In genomic region chr5:96537386-96537785, GRCh38 we compare ENCODE assay signal across 10 cellular contexts.
A peak's percentile ranks its signal among the peaks of the same experiment; 100 is the strongest.
DNase-seq lines count a peak whose midpoint lies in the region; ATAC-seq and TF ChIP-seq lines count a peak whose summit lies in the region.
"Had no signal": no experiment of that assay in that cellular context is flagged by ENCODE, and none has a peak within 500 bp of the region (broad histone marks: within the 10 kb centered on the region; RNA-seq: fewer than 3 reads in every experiment).

No MANE protein-coding gene starts in this region.

- H3K36me3 Mint-ChIP-seq in activated T-cell treated with anti-CD3 and anti-CD28 coated beads, Interleukin-2, amount 50 U/mL, for 4 hours (ENCODE audit: insufficient read depth) = no peaks in the 10 kb centered on the region

- ATAC-seq in activated T-cell treated with anti-CD3 and anti-CD28 coated beads, Interleukin-2, amount 50 U/mL, for 4 hours = peak; percentile 83 to 91
- ATAC-seq in GM21367 (IDR thresholded peaks at IDR 0.05; ENCODE audit: unreplicated experiment) = no peak

- DNase-seq in activated T-cell treated with anti-CD3 and anti-CD28 coated beads, Interleukin-2, amount 50 U/mL, for 4 hours = no peak
- DNase-seq in activated T-cell treated with anti-CD3 and anti-CD28 coated beads for 4 hours (no peak), NOMO-1 treated with DMSO at 0.1 percent for 48 hours (lab: John Stamatoyannopoulos, UW; ENCODE audit: unreplicated experiment) (peak; percentile 83), choroid plexus epithelial cell (ENCODE audit: low read depth) (peak; percentile 90), smooth muscle cell of the brain vasculature (ENCODE audit: low read depth, low spot score) (peak; percentile 21), islet precursor cell (no peak), amniotic stem cell (lab: John Stamatoyannopoulos, UW) (no peak)
- DNase-seq: COR-L47 had no signal

- peak overlapping the region; percentile 20 for H3K4me3 Mint-ChIP-seq in activated T-cell treated with anti-CD3 and anti-CD28 coated beads, Interleukin-2, amount 50 U/mL, for 4 hours

- peaks cover 36% of the 10 kb centered on the region for H3K4me1 Mint-ChIP-seq in activated T-cell treated with anti-CD3 and anti-CD28 coated beads, Interleukin-2, amount 50 U/mL, for 4 hours (ENCODE audit: low read depth)

- no peaks in the 10 kb centered on the region for H3K27me3 Mint-ChIP-seq in activated T-cell treated with anti-CD3 and anti-CD28 coated beads, Interleukin-2, amount 50 U/mL, for 4 hours (ENCODE audit: low read depth)

- H3K4me3 ChIP-seq in choroid plexus epithelial cell (ENCODE audit: low read depth, low read length) = no peak overlapping the region
- H3K4me3 ChIP-seq: ascending aorta had no signal

- H3K9me3 Mint-ChIP-seq in activated T-cell treated with anti-CD3 and anti-CD28 coated beads, Interleukin-2, amount 50 U/mL, for 4 hours = no peaks in the 10 kb centered on the region

- TF ChIP-seq CTCF in choroid plexus epithelial cell (conservative IDR thresholded peaks at IDR 0.05; ENCODE audit: low read depth, low read length) = no peak

Comparison
In these comparisons a context has a peak if more than half of its experiments do, and no peak if none do; other contexts are left out.
1. DNase-seq: peak in NOMO-1 treated with DMSO at 0.1 percent for 48 hours (single experiment), choroid plexus epithelial cell (single experiment) and smooth muscle cell of the brain vasculature (single experiment); none in activated T-cell treated with anti-CD3 and anti-CD28 coated beads, Interleukin-2, amount 50 U/mL, for 4 hours (single experiment), activated T-cell treated with anti-CD3 and anti-CD28 coated beads for 4 hours (single experiment), islet precursor cell (single experiment) and amniotic stem cell (single experiment).